8 cellular contexts compared by ENCODE assay signal in genomic region chrX:37755073-37755472, GRCh38. TPM values are rescaled to one million over a fixed set of nuclear protein-coding genes. Genes with fewer than 3 reads are reported as not detected.
DNase-seq lines count a peak whose midpoint lies in the region; ATAC-seq and TF ChIP-seq lines count a peak whose summit lies in the region.

No MANE protein-coding gene starts in this region.

- H3K9me3 ChIP-seq in MM.1S (replicated peaks; ENCODE audit: insufficient read depth, low read length): 0 out of 2 replicates have a peak, but pooled peaks cover 3% of the 10 kb centered on the region

- H3K4me1 ChIP-seq in MM.1S (ENCODE audit: low read length): peaks cover 59% of the 10 kb centered on the region

- H3K27me3 ChIP-seq in MM.1S (replicated peaks; ENCODE audit: insufficient read depth, low read length): no peaks in the 10 kb centered on the region

- ATAC-seq in GM18867 (IDR thresholded peaks at IDR 0.05; ENCODE audit: unreplicated experiment): peak; percentile 96
- peak; percentile 95 for ATAC-seq in GM21825 (IDR thresholded peaks at IDR 0.05; ENCODE audit: unreplicated experiment)
- peak; percentile 35 for ATAC-seq in left colon

- H3K4me3 ChIP-seq in MM.1S (ENCODE audit: low read length): no peak overlapping the region

- H3F3A ChIP-seq in MM.1S (ENCODE audit: insufficient read depth, low read length): peaks cover 28% of the 10 kb centered on the region

- H3K9ac ChIP-seq in MM.1S (ENCODE audit: low read length): peak overlapping the region; percentile 28; the same call in 1 of the 2 replicates

- no peaks in the 10 kb centered on the region for H3K79me2 ChIP-seq in MM.1S (ENCODE audit: low read length)

- intact Hi-C loops in left colon (cut with DNase I, micrococcal nuclease): loop anchor here in 1 of 2 donors (10.0 kb wide), 1 partner anchor 420 kb away; no protein-coding TSS in a partner anchor

- DNase-seq in MM.1S (peak; percentile 80), left colon (peak in 1 of 2 donors; percentile 25), AG20443 (ENCODE audit: low spot score) (no peak), NCI-H510A treated with DMSO at 0.1 percent for 48 hours (lab: John Stamatoyannopoulos, UW) (no peak)
- DNase-seq in stimulated activated CD4-positive, alpha-beta T cell treated with anti-CD3 and anti-CD28 coated beads, Interleukin-2, amount 100 ng/mL, for 48 hours: no peak
- no peak for DNase-seq in activated CD8-positive, alpha-beta memory T cell treated with anti-CD3 and anti-CD28 coated beads, Interleukin-2, amount 50 U/mL, for 4 hours

- H3K4me2 ChIP-seq in MM.1S (ENCODE audit: low read depth, low read length): peak overlapping the region; percentile 61

- no peaks in the 10 kb centered on the region for H3K36me3 ChIP-seq in MM.1S (replicated peaks; ENCODE audit: insufficient read depth, low read length)

- no peak for TF ChIP-seq CTCF in MM.1S (IDR thresholded peaks at IDR 0.05; ENCODE audit: low read length)

- H3K9me2 ChIP-seq in MM.1S (replicated peaks; ENCODE audit: insufficient read depth, low read length): no peaks in the 10 kb centered on the region

- peak overlapping the region; percentile 99 for H3K27ac ChIP-seq in MM.1S (ENCODE audit: low read length)

- no peak overlapping the region for H2AFZ ChIP-seq in MM.1S (ENCODE audit: low read length)

- H4K20me1 ChIP-seq in MM.1S (ENCODE audit: insufficient read depth, low read length): no peaks in the 10 kb centered on the region

RNA-seq across cellular contexts. Expression of gene CYBB, which starts 24.8 kb away (rescaled TPM):
- 10 to 100 TPM in 1 of 2 donors, 1 to 10 TPM in 1; 8.8 to 23.5 TPM for total RNA-seq in left colon

Comparison
In these comparisons a context has a peak if more than half of its experiments do, and no peak if none do; other contexts are left out.
1. ATAC-seq: peak in every context shown above with its lines; median percentile 96 in GM18867; 95 in GM21825; 35 in left colon.